28 cellular contexts compared by ENCODE assay signal in genomic region chrX:112863850-112864249, GRCh38.
"Had no signal": no experiment of that assay in that cellular context is flagged by ENCODE, and none has a peak within 500 bp of the region (broad histone marks: within the 10 kb centered on the region; RNA-seq: fewer than 3 reads in every experiment).

No MANE protein-coding gene starts in this region.

- H3K27ac ChIP-seq: adrenal gland, body of pancreas, esophagus muscularis mucosa had no signal

- H3K27me3 ChIP-seq: body of pancreas, esophagus muscularis mucosa had no signal

- ATAC-seq: activated CD4-positive, alpha-beta T cell treated with anti-CD3 and anti-CD28 coated beads for 36 hours; activated T-cell treated with anti-CD3 and anti-CD28 coated beads, Interleukin-2, amount 50 U/mL, for 72 hours; body of pancreas; effector memory CD8-positive, alpha-beta T cell had no signal

- H3K4me1 ChIP-seq: adrenal gland, body of pancreas, esophagus muscularis mucosa had no signal

- H3K4me3 ChIP-seq: adrenal gland, body of pancreas, esophagus muscularis mucosa had no signal

- H3K36me3 ChIP-seq: adrenal gland, esophagus muscularis mucosa had no signal

- H3K9me3 ChIP-seq: adrenal gland, body of pancreas, esophagus muscularis mucosa had no signal

- DNase-seq: activated CD4-positive, alpha-beta memory T cell treated with anti-CD3 and anti-CD28 coated beads, Interleukin-2, amount 10 ng/mL, durations not matched to agents 7 days and 5 days; activated CD4-positive, alpha-beta T cell treated with anti-CD3 and anti-CD28 coated beads for 36 hours; activated CD4-positive, alpha-beta T cell treated with anti-CD3 and anti-CD28 coated beads, Interleukin-2, amount 10 ng/mL, durations not matched to agents 24 days and 14 days; activated CD4-positive, alpha-beta T cell treated with anti-CD3 and anti-CD28 coated beads, Interleukin-2, amount 50 U/mL, for 4 hours; activated CD4-positive, CD25-positive, alpha-beta regulatory T cell; activated CD4-positive, CD25-positive, alpha-beta regulatory T cell treated with anti-CD3 and anti-CD28 coated beads, Interleukin-2, amount 50 U/mL, for 72 hours; activated CD8-positive, alpha-beta memory T cell treated with anti-CD3 and anti-CD28 coated beads, Interleukin-2, amount 50 U/mL, for 48 hours; activated effector memory CD4-positive, alpha-beta T cell treated with Interleukin-2 at 50 U/mL for 16 hours; activated gamma-delta T cell treated with Interleukin-2 at 50 U/mL for 16 hours; activated naive CD4-positive, alpha-beta T cell treated with anti-CD3 and anti-CD28 coated beads, Interleukin-2, amount 50 U/mL, for 16 hours; activated naive CD4-positive, alpha-beta T cell treated with Interleukin-2 at 50 U/mL for 16 hours; activated T-cell treated with anti-CD3 and anti-CD28 coated beads for 4 hours; activated T-cell treated with anti-CD3 and anti-CD28 coated beads, Interleukin-2, amount 50 U/mL, for 24 hours; activated T-cell treated with anti-CD3 and anti-CD28 coated beads, Interleukin-2, amount 50 U/mL, for 72 hours; adrenal gland; amygdala; aorta; body of pancreas; caudate nucleus; cortex of kidney; dermis blood vessel endothelial cell; effector CD4-positive, alpha-beta T cell; effector memory CD8-positive, alpha-beta T cell; erythroblast; foreskin melanocyte; head of caudate nucleus; T-helper 2 cell had no signal
